Comparison of ENCODE assay signal across 15 cellular contexts in genomic region chr10:33257439-33257838, GRCh38.
"Had no signal": no experiment of that assay in that cellular context is flagged by ENCODE, and none has a peak within 500 bp of the region (broad histone marks: within the 10 kb centered on the region; RNA-seq: fewer than 3 reads in every experiment).

No MANE protein-coding gene starts in this region.

- ATAC-seq: activated CD8-positive, alpha-beta memory T cell treated with anti-CD3 and anti-CD28 coated beads, Interleukin-2, amount 10 ng/mL, durations not matched to agents 7 days and 5 days; effector memory CD8-positive, alpha-beta T cell; foreskin keratinocyte; left lobe of liver; pancreas; stimulated activated naive B cell treated with anti-CD40 and anti-IgM and Interleukin-4, amounts not matched to agents 10 μg/mL and 1 μg/mL and 100 μg/mL, for 72 hours had no signal

- H3K4me3 ChIP-seq: pancreas, thoracic aorta had no signal

- H3K27ac Mint-ChIP-seq: activated CD4-positive, alpha-beta memory T cell treated with anti-CD3 and anti-CD28 coated beads, Interleukin-2, amount 10 ng/mL, durations not matched to agents 7 days and 5 days; activated CD8-positive, alpha-beta memory T cell treated with anti-CD3 and anti-CD28 coated beads, Interleukin-2, amount 10 ng/mL, durations not matched to agents 7 days and 5 days; activated naive CD8-positive, alpha-beta T cell; effector memory CD8-positive, alpha-beta T cell; naive B cell; stimulated activated naive B cell treated with anti-CD40 and anti-IgM and Interleukin-4, amounts not matched to agents 10 μg/mL and 1 μg/mL and 100 μg/mL, for 72 hours had no signal

- H3K36me3 Mint-ChIP-seq: activated CD8-positive, alpha-beta memory T cell treated with anti-CD3 and anti-CD28 coated beads, Interleukin-2, amount 10 ng/mL, durations not matched to agents 7 days and 5 days; naive B cell; stimulated activated naive B cell treated with anti-CD40 and anti-IgM and Interleukin-4, amounts not matched to agents 10 μg/mL and 1 μg/mL and 100 μg/mL, for 72 hours had no signal

- H3K27ac ChIP-seq: foreskin keratinocyte, pancreas, thoracic aorta had no signal

- H3K9me3 Mint-ChIP-seq: activated CD4-positive, alpha-beta memory T cell treated with anti-CD3 and anti-CD28 coated beads, Interleukin-2, amount 10 ng/mL, durations not matched to agents 7 days and 5 days; effector memory CD8-positive, alpha-beta T cell had no signal

- H3K9me3 ChIP-seq: pancreas, thoracic aorta had no signal

- H3K4me3 Mint-ChIP-seq: activated CD4-positive, alpha-beta memory T cell treated with anti-CD3 and anti-CD28 coated beads, Interleukin-2, amount 10 ng/mL, durations not matched to agents 7 days and 5 days; activated CD8-positive, alpha-beta memory T cell treated with anti-CD3 and anti-CD28 coated beads, Interleukin-2, amount 10 ng/mL, durations not matched to agents 7 days and 5 days; activated naive CD8-positive, alpha-beta T cell; effector memory CD8-positive, alpha-beta T cell; naive B cell; stimulated activated naive B cell treated with anti-CD40 and anti-IgM and Interleukin-4, amounts not matched to agents 10 μg/mL and 1 μg/mL and 100 μg/mL, for 72 hours had no signal

- DNase-seq: activated CD4-positive, alpha-beta memory T cell treated with anti-CD3 and anti-CD28 coated beads, Interleukin-2, amount 10 ng/mL, durations not matched to agents 7 days and 5 days; activated CD4-positive, alpha-beta T cell treated with anti-CD3 and anti-CD28 coated beads for 4 hours; activated CD8-positive, alpha-beta memory T cell treated with anti-CD3 and anti-CD28 coated beads, Interleukin-2, amount 10 ng/mL, durations not matched to agents 7 days and 5 days; amniotic stem cell; caudate nucleus; effector memory CD8-positive, alpha-beta T cell; foreskin keratinocyte; hypothalamus; islet precursor cell; naive B cell; pancreas; stimulated activated naive B cell treated with anti-CD40 and anti-IgM and Interleukin-4, amounts not matched to agents 10 μg/mL and 1 μg/mL and 100 μg/mL, for 72 hours had no signal

- H3K4me1 Mint-ChIP-seq: naive B cell had no signal

- H3K27me3 ChIP-seq: foreskin keratinocyte, pancreas had no signal

- H3K27me3 Mint-ChIP-seq: activated naive CD8-positive, alpha-beta T cell had no signal
